ENCODE assay signal across 28 cellular contexts in the genomic region with DNA sequence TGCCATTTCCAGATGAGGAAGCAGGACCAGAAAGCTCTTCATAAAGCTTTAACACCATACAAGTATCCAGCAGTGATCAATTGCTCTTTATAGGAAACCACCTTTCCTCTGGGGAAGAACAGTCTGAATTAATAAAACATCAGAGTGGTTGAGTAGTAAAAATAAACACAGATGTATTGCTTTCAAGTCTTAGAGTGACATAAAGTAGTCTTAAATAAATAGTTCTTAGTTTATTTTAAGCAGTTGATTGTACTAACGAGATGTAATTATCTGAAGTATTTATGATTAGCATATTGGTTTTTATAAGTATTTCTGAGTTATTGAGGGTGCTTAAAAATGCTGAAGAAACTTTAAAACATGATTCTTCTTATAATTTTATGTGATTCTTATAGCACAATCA.
"Had no signal": no experiment of that assay in that cellular context is flagged by ENCODE, and none has a peak within 500 bp of the region (broad histone marks: within the 10 kb centered on the region; RNA-seq: fewer than 3 reads in every experiment).

No MANE protein-coding gene starts in this region.

- DNase-seq: colonic mucosa; effector memory CD4-positive, alpha-beta T cell; foreskin melanocyte; glutamatergic neuron; heart right ventricle; hypothalamus; immature natural killer cell; islet precursor cell; kidney glomerular epithelial cell; left colon; left ventricle myocardium superior; lower lobe of right lung; naive thymus-derived CD8-positive, alpha-beta T cell; nephron progenitor cell; nucleus accumbens; pancreas; retina; right lobe of liver; small intestine; stimulated activated CD4-positive, alpha-beta T cell treated with anti-CD3 and anti-CD28 coated beads, Interleukin-15, amount 100 ng/mL, for 24 hours; stimulated activated CD4-positive, alpha-beta T cell treated with anti-CD3 and anti-CD28 coated beads, Interleukin-2, amount 100 ng/mL, for 48 hours; stimulated activated naive CD4-positive, alpha-beta T cell; stimulated activated naive CD8-positive, alpha-beta T cell treated with anti-CD3 and anti-CD28 coated beads, Interleukin-15, amount 100 ng/mL, for 72 hours; transverse colon; upper lobe of right lung; uterus had no signal

- ATAC-seq: heart right ventricle; left colon; left ventricle myocardium superior; lower lobe of right lung; naive thymus-derived CD8-positive, alpha-beta T cell; pancreas; right lobe of liver; stimulated activated naive CD8-positive, alpha-beta T cell treated with anti-CD3 and anti-CD28 coated beads, Interleukin-15, amount 100 ng/mL, for 72 hours; upper lobe of right lung had no signal

- H3K9me3 ChIP-seq: colonic mucosa, esophagus muscularis mucosa, heart right ventricle, lower lobe of right lung, pancreas, right lobe of liver, suprapubic skin, transverse colon, upper lobe of right lung, uterus had no signal

- H3K4me1 ChIP-seq: colonic mucosa, lower lobe of right lung, pancreas, right lobe of liver, suprapubic skin, transverse colon, upper lobe of right lung, uterus had no signal

- H3K27me3 ChIP-seq: colonic mucosa, esophagus muscularis mucosa, heart right ventricle, pancreas, right lobe of liver, suprapubic skin, transverse colon, upper lobe of right lung, uterus had no signal

- H3K36me3 ChIP-seq: colonic mucosa, lower lobe of right lung, pancreas, right lobe of liver, suprapubic skin, transverse colon, upper lobe of right lung, uterus had no signal

- H3K4me3 ChIP-seq: colonic mucosa, esophagus muscularis mucosa, heart right ventricle, lower lobe of right lung, pancreas, right lobe of liver, suprapubic skin, transverse colon, upper lobe of right lung, uterus had no signal

- H3K27ac ChIP-seq: colonic mucosa, esophagus muscularis mucosa, heart right ventricle, lower lobe of right lung, pancreas, right lobe of liver, suprapubic skin, transverse colon, upper lobe of right lung, uterus had no signal
